1 cellular context compared by ENCODE assay signal in genomic region chr20:62900052-62900691, GRCh38.
TF ChIP-seq lines count a peak whose summit lies in the region.

No MANE protein-coding gene starts in this region.

TF ChIP-seq in HepG2, 621 proteins besides CTCF, POLR2A, EP300 and RAD21 (continues in another document):
- TF ChIP-seq, protein P1, sequence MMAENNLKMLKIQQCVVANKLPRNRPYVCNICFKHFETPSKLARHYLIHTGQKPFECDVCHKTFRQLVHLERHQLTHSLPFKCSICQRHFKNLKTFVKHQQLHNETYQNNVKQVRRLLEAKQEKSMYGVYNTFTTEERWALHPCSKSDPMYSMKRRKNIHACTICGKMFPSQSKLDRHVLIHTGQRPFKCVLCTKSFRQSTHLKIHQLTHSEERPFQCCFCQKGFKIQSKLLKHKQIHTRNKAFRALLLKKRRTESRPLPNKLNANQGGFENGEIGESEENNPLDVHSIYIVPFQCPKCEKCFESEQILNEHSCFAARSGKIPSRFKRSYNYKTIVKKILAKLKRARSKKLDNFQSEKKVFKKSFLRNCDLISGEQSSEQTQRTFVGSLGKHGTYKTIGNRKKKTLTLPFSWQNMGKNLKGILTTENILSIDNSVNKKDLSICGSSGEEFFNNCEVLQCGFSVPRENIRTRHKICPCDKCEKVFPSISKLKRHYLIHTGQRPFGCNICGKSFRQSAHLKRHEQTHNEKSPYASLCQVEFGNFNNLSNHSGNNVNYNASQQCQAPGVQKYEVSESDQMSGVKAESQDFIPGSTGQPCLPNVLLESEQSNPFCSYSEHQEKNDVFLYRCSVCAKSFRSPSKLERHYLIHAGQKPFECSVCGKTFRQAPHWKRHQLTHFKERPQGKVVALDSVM (CRISPR knock-in tag; IDR thresholded peaks at IDR 0.05), result peak; percentile 77
- TF ChIP-seq ZNF138 (CRISPR knock-in tag; IDR thresholded peaks at IDR 0.05; ENCODE audit: low read depth), result peak; percentile 78; the same call in 1 of the 2 replicates
- peak; percentile 59; the same call in 1 of the 2 replicates for TF ChIP-seq GLI4 (CRISPR knock-in tag; IDR thresholded peaks at IDR 0.05; ENCODE audit: borderline replicate concordance)
- peak; percentile 80 for TF ChIP-seq PTBP1 (IDR thresholded peaks at IDR 0.05; ENCODE audit: low read depth, low read length, poor library complexity, severe bottlenecking)
- no peak; the same call in 1 of the 2 replicates for TF ChIP-seq POGK (CRISPR knock-in tag; conservative IDR thresholded peaks at IDR 0.05)
- TF ChIP-seq MEIS2 (CRISPR knock-in tag; IDR thresholded peaks at IDR 0.05), result peak; percentile 91
- TF ChIP-seq MIER3 (CRISPR knock-in tag; IDR thresholded peaks at IDR 0.05; ENCODE audit: borderline replicate concordance), result peak; percentile 83
- peak; percentile 95 for TF ChIP-seq SALL2 (CRISPR knock-in tag; IDR thresholded peaks at IDR 0.05)
- TF ChIP-seq RBM39 (IDR thresholded peaks at IDR 0.05; ENCODE audit: low read depth, low read length, poor library complexity, severe bottlenecking), result peak; percentile 99
- TF ChIP-seq, protein P2, sequence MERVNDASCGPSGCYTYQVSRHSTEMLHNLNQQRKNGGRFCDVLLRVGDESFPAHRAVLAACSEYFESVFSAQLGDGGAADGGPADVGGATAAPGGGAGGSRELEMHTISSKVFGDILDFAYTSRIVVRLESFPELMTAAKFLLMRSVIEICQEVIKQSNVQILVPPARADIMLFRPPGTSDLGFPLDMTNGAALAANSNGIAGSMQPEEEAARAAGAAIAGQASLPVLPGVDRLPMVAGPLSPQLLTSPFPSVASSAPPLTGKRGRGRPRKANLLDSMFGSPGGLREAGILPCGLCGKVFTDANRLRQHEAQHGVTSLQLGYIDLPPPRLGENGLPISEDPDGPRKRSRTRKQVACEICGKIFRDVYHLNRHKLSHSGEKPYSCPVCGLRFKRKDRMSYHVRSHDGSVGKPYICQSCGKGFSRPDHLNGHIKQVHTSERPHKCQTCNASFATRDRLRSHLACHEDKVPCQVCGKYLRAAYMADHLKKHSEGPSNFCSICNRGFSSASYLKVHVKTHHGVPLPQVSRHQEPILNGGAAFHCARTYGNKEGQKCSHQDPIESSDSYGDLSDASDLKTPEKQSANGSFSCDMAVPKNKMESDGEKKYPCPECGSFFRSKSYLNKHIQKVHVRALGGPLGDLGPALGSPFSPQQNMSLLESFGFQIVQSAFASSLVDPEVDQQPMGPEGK (CRISPR knock-in tag; IDR thresholded peaks at IDR 0.05), result peak; percentile 99
- TF ChIP-seq ZFP41 (CRISPR knock-in tag; IDR thresholded peaks at IDR 0.05; ENCODE audit: borderline replicate concordance), result peak; percentile 58; the same call in 1 of the 2 replicates
- TF ChIP-seq NFIB (CRISPR knock-in tag; IDR thresholded peaks at IDR 0.05; ENCODE audit: borderline replicate concordance), result 0 out of 2 replicates have a peak, but pooled peaks have one; percentile 76
- TF ChIP-seq ISL2 (CRISPR knock-in tag; IDR thresholded peaks at IDR 0.05), result peak; percentile 83
- peak; percentile 61; the same call in 1 of the 2 replicates for TF ChIP-seq BRD4 (CRISPR knock-in tag; IDR thresholded peaks at IDR 0.05)
- no peak for TF ChIP-seq PRPF4 (IDR thresholded peaks at IDR 0.05; ENCODE audit: low read depth, low read length, poor library complexity, severe bottlenecking)
- TF ChIP-seq, protein P3, sequence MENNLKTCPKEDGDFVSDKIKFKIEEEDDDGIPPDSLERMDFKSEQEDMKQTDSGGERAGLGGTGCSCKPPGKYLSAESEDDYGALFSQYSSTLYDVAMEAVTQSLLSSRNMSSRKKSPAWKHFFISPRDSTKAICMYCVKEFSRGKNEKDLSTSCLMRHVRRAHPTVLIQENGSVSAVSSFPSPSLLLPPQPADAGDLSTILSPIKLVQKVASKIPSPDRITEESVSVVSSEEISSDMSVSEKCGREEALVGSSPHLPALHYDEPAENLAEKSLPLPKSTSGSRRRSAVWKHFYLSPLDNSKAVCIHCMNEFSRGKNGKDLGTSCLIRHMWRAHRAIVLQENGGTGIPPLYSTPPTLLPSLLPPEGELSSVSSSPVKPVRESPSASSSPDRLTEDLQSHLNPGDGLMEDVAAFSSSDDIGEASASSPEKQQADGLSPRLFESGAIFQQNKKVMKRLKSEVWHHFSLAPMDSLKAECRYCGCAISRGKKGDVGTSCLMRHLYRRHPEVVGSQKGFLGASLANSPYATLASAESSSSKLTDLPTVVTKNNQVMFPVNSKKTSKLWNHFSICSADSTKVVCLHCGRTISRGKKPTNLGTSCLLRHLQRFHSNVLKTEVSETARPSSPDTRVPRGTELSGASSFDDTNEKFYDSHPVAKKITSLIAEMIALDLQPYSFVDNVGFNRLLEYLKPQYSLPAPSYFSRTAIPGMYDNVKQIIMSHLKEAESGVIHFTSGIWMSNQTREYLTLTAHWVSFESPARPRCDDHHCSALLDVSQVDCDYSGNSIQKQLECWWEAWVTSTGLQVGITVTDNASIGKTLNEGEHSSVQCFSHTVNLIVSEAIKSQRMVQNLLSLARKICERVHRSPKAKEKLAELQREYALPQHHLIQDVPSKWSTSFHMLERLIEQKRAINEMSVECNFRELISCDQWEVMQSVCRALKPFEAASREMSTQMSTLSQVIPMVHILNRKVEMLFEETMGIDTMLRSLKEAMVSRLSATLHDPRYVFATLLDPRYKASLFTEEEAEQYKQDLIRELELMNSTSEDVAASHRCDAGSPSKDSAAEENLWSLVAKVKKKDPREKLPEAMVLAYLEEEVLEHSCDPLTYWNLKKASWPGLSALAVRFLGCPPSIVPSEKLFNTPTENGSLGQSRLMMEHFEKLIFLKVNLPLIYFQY (CRISPR knock-in tag; IDR thresholded peaks at IDR 0.05; ENCODE audit: borderline replicate concordance), result peak; percentile 83; the same call in 1 of the 2 replicates
- peak; percentile 98 for TF ChIP-seq ZNF772 (CRISPR knock-in tag; IDR thresholded peaks at IDR 0.05)
- peak; percentile 77; the same call in 1 of the 2 replicates for TF ChIP-seq ZNF83 (CRISPR knock-in tag; IDR thresholded peaks at IDR 0.05; ENCODE audit: borderline replicate concordance)
- TF ChIP-seq, protein P4, sequence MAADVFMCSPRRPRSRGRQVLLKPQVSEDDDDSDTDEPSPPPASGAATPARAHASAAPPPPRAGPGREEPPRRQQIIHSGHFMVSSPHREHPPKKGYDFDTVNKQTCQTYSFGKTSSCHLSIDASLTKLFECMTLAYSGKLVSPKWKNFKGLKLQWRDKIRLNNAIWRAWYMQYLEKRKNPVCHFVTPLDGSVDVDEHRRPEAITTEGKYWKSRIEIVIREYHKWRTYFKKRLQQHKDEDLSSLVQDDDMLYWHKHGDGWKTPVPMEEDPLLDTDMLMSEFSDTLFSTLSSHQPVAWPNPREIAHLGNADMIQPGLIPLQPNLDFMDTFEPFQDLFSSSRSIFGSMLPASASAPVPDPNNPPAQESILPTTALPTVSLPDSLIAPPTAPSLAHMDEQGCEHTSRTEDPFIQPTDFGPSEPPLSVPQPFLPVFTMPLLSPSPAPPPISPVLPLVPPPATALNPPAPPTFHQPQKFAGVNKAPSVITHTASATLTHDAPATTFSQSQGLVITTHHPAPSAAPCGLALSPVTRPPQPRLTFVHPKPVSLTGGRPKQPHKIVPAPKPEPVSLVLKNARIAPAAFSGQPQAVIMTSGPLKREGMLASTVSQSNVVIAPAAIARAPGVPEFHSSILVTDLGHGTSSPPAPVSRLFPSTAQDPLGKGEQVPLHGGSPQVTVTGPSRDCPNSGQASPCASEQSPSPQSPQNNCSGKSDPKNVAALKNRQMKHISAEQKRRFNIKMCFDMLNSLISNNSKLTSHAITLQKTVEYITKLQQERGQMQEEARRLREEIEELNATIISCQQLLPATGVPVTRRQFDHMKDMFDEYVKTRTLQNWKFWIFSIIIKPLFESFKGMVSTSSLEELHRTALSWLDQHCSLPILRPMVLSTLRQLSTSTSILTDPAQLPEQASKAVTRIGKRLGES (CRISPR knock-in tag; IDR thresholded peaks at IDR 0.05; ENCODE audit: borderline replicate concordance), result 0 out of 2 replicates have a peak, but pooled peaks have one; percentile 66
- no peak for TF ChIP-seq BCLAF1 (IDR thresholded peaks at IDR 0.05)
- peak; percentile 25; the same call in 1 of the 2 replicates for TF ChIP-seq ZNF703 (CRISPR knock-in tag; IDR thresholded peaks at IDR 0.05; ENCODE audit: borderline replicate concordance)
- TF ChIP-seq NFE2 (CRISPR knock-in tag; IDR thresholded peaks at IDR 0.05), result no peak
- TF ChIP-seq ETV5 (CRISPR knock-in tag; IDR thresholded peaks at IDR 0.05; ENCODE audit: borderline replicate concordance), result no peak; the same call in 1 of the 2 replicates
- TF ChIP-seq, protein P5, sequence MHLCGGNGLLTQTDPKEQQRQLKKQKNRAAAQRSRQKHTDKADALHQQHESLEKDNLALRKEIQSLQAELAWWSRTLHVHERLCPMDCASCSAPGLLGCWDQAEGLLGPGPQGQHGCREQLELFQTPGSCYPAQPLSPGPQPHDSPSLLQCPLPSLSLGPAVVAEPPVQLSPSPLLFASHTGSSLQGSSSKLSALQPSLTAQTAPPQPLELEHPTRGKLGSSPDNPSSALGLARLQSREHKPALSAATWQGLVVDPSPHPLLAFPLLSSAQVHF (CRISPR knock-in tag; IDR thresholded peaks at IDR 0.05), result peak; percentile 85
- no peak for TF ChIP-seq SP140L (CRISPR knock-in tag; IDR thresholded peaks at IDR 0.05; ENCODE audit: borderline replicate concordance)
- TF ChIP-seq ZSCAN9 (CRISPR knock-in tag; IDR thresholded peaks at IDR 0.05; ENCODE audit: borderline replicate concordance), result no peak; the same call in 1 of the 2 replicates
- TF ChIP-seq FOXP1 (IDR thresholded peaks at IDR 0.05), result no peak
- TF ChIP-seq FOXP1 (CRISPR knock-in tag; IDR thresholded peaks at IDR 0.05), result 0 out of 2 replicates have a peak, but pooled peaks have one; percentile 2
- TF ChIP-seq NFYB (CRISPR knock-in tag; IDR thresholded peaks at IDR 0.05), result peak; percentile 68
- no peak for TF ChIP-seq RCOR2 (CRISPR knock-in tag; IDR thresholded peaks at IDR 0.05)
- TF ChIP-seq DRAP1 (CRISPR knock-in tag; IDR thresholded peaks at IDR 0.05), result 0 out of 2 replicates have a peak, but pooled peaks have one; percentile 9
- TF ChIP-seq, protein P6, sequence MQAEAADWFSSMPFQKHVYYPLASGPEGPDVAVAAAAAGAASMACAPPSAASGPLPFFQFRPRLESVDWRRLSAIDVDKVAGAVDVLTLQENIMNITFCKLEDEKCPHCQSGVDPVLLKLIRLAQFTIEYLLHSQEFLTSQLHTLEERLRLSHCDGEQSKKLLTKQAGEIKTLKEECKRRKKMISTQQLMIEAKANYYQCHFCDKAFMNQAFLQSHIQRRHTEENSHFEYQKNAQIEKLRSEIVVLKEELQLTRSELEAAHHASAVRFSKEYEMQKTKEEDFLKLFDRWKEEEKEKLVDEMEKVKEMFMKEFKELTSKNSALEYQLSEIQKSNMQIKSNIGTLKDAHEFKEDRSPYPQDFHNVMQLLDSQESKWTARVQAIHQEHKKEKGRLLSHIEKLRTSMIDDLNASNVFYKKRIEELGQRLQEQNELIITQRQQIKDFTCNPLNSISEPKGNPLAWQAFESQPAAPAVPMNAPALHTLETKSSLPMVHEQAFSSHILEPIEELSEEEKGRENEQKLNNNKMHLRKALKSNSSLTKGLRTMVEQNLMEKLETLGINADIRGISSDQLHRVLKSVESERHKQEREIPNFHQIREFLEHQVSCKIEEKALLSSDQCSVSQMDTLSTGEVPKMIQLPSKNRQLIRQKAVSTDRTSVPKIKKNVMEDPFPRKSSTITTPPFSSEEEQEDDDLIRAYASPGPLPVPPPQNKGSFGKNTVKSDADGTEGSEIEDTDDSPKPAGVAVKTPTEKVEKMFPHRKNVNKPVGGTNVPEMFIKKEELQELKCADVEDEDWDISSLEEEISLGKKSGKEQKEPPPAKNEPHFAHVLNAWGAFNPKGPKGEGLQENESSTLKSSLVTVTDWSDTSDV (CRISPR knock-in tag; IDR thresholded peaks at IDR 0.05), result peak; percentile 89; the same call in 1 of the 2 replicates
- TF ChIP-seq HMG20A (CRISPR knock-in tag; IDR thresholded peaks at IDR 0.05; ENCODE audit: borderline replicate concordance), result no peak; the same call in 1 of the 2 replicates
- 0 out of 2 replicates have a peak, but pooled peaks have one; percentile 12 for TF ChIP-seq MTF2 (CRISPR knock-in tag; IDR thresholded peaks at IDR 0.05; ENCODE audit: borderline replicate concordance)
- peak; percentile 85 for TF ChIP-seq ZNF572 (CRISPR knock-in tag; IDR thresholded peaks at IDR 0.05)
- TF ChIP-seq ZNF354B (CRISPR knock-in tag; IDR thresholded peaks at IDR 0.05), result no peak; the same call in 1 of the 2 replicates
- peak; percentile 85 for TF ChIP-seq ZNF781 (CRISPR knock-in tag; IDR thresholded peaks at IDR 0.05; ENCODE audit: borderline replicate concordance, not compliant biosample characterization)
- TF ChIP-seq MXI1 (IDR thresholded peaks at IDR 0.05; ENCODE audit: borderline replicate concordance, low read depth, low read length), result peak; percentile 73; the same call in 1 of the 3 replicates
- TF ChIP-seq MAFK (conservative IDR thresholded peaks at IDR 0.05 in 1 of 2, IDR thresholded peaks at IDR 0.05 in 1 of 2; ENCODE audit: low read length in 2 of 2), result no peak
- no peak for TF ChIP-seq ZNF883 (CRISPR knock-in tag; IDR thresholded peaks at IDR 0.05; ENCODE audit: not compliant biosample characterization)
